ENCODE assay signal across 26 cellular contexts in the genomic region with DNA sequence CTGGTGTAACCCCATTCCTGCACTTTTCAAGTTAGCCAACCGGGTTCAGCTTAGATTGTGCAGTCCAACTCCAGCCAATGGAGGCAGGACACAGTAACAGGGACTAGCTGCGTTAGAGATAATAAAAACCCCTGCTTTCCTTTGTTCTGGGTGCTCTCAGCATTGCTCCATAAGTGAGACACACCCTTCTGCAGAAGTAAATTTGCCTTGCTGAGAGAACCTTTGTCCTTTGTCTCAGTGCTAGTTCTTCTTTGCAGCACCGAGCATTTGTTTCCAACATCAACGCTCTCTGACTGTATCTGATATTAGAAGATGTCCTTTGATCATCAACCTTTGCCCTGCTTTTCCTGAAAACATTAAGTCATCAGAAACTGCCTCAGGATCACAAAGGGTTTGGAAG.
DNase-seq lines count a peak whose midpoint lies in the region; ATAC-seq, FAIRE-seq and TF ChIP-seq lines count a peak whose summit lies in the region.
"Had no signal": no experiment of that assay in that cellular context is flagged by ENCODE, and none has a peak within 500 bp of the region (broad histone marks: within the 10 kb centered on the region; RNA-seq: fewer than 3 reads in every experiment).

No MANE protein-coding gene starts in this region.

- no peak overlapping the region for H3K27ac ChIP-seq in HEK293 (ENCODE audit: extremely low read depth, low read depth, low read length)
- H3K27ac ChIP-seq in H1 (ENCODE audit: low read depth, low read length), result no peak overlapping the region
- H3K27ac ChIP-seq in hepatocyte, result peak overlapping the region; percentile 52
- H3K27ac ChIP-seq: BLaER1 had no signal

- H3K9me3 ChIP-seq in HEK293 (ENCODE audit: control insufficient read depth, insufficient read depth, low read depth, low read length) (no peaks in the 10 kb centered on the region), H1 (ENCODE audit: insufficient read depth in 2 of 2, low read depth in 1 of 2, low read length in 1 of 2) (no peaks in the 10 kb centered on the region), hepatocyte (ENCODE audit: low read depth) (no peaks in the 10 kb centered on the region)
- H3K9me3 ChIP-seq: BE2C had no signal

- POLR2A ChIA-PET in HEK293 (lab: Yijun Ruan, JAX), result no interaction called here
- POLR2A ChIA-PET in H1 (lab: Charles Lee; ENCODE audit: partially characterized antibody), result no interaction called here

- H3K4ac ChIP-seq in H1 (replicated peaks; ENCODE audit: insufficient read length, low read depth, low read length), result no peak overlapping the region

- WGBS in H1 (ENCODE audit: extremely low coverage in 1 of 2, insufficient coverage in 1 of 2, insufficient read length in 1 of 2, insufficient replicate concordance in 2 of 2, low coverage in 1 of 2, low lambda C conversion rate in 2 of 2, missing lambda C conversion rate in 1 of 2), 2 experiments, result 91% methylated on average over 4 of the region's 4 CpGs; no CpG with 5 or more reads in 1 of the 2 experiments
- 51% methylated on average over 4 of the region's 4 CpGs for WGBS in hepatocyte (ENCODE audit: low lambda C conversion rate, missing lambda C conversion rate)

- no peak overlapping the region for H2BK15ac ChIP-seq in H1 (ENCODE audit: low read length)

- H2AK5ac ChIP-seq in H1 (ENCODE audit: low read depth, low read length), result no peak overlapping the region

- H3K9ac ChIP-seq in H1 (replicated peaks in 1 of 4; ENCODE audit: extremely low read depth in 1 of 4, low read depth in 3 of 4, low read length in 3 of 4), result no peak overlapping the region
- H3K9ac ChIP-seq: BLaER1 had no signal

- no peaks in the 10 kb centered on the region for H3K79me2 ChIP-seq in H1 (ENCODE audit: control insufficient read depth in 1 of 2, insufficient read depth in 2 of 2, low read length in 2 of 2)
- no peaks in the 10 kb centered on the region for H3K79me2 ChIP-seq in hepatocyte

- H3K23me2 ChIP-seq in H1 (ENCODE audit: low read depth, low read length), result no peaks in the 10 kb centered on the region

- no peak overlapping the region for H3K18ac ChIP-seq in H1 (ENCODE audit: extremely low read depth, low read length)

- DNase-seq in H1 (ENCODE audit: low read depth in 1 of 2, low spot score in 2 of 2) (no peak), hepatocyte (ENCODE audit: low spot score) (peak; percentile 40), NCI-H1694 (lab: John Stamatoyannopoulos, UW) (no peak), NCI-H128 (lab: John Stamatoyannopoulos, UW; ENCODE audit: unreplicated experiment) (no peak)
- DNase-seq: 8988T; ACHN; BE2C; C1 segment of cervical spinal cord; CD4-positive, alpha-beta memory T cell; CD4-positive, CD25-positive, alpha-beta regulatory T cell; CD8-positive, alpha-beta memory T cell; COR-L47; DMS 273 treated with DMSO at 0.1 percent for 48 hours; DMS153; DMS53; DMS79; DND-41; EL; GDM1 had no signal

- H3K36me3 ChIP-seq in HEK293 (ENCODE audit: control insufficient read depth in 2 of 2, insufficient read depth in 1 of 2, low read length in 2 of 2), result no peaks in the 10 kb centered on the region
- no peaks in the 10 kb centered on the region for H3K36me3 ChIP-seq in H1 (ENCODE audit: control insufficient read depth in 2 of 4, insufficient read depth in 4 of 4, low read length in 3 of 4)
- no peaks in the 10 kb centered on the region for H3K36me3 ChIP-seq in hepatocyte (replicated peaks; ENCODE audit: insufficient read depth, low read depth)
- H3K36me3 ChIP-seq: BE2C, BLaER1 had no signal

- no peak for TF ChIP-seq RAD21 in H1 (IDR thresholded peaks at IDR 0.05 in 1 of 2, conservative IDR thresholded peaks at IDR 0.05 in 1 of 2; ENCODE audit: low read depth in 2 of 2, low read length in 2 of 2)

- H3K4me3 ChIP-seq in HEK293 (ENCODE audit: low read depth, low read length), result no peak overlapping the region
- H3K4me3 ChIP-seq in H1 (ENCODE audit: extremely low read depth in 1 of 4, insufficient read depth in 2 of 4, low read depth in 3 of 4, low read length in 4 of 4), result no peak overlapping the region
- H3K4me3 ChIP-seq in hepatocyte, result no peak overlapping the region
- H3K4me3 ChIP-seq: BLaER1, GM12878 had no signal

- no peak overlapping the region for H3K56ac ChIP-seq in H1 (replicated peaks; ENCODE audit: insufficient read length, low read depth, low read length)

- CTCF ChIA-PET in HEK293 (lab: Yijun Ruan, JAX), result no interaction called here
- CTCF ChIA-PET in H1 (lab: Charles Lee; ENCODE audit: partially characterized antibody), result interaction anchor here (0.7 kb wide), 1 partner anchor 64 kb away, joined by 3 read pairs; no protein-coding TSS in a partner anchor

- H3K4me2 ChIP-seq in H1 (ENCODE audit: insufficient read depth in 1 of 2, low read depth in 2 of 2, low read length in 2 of 2) (no peak overlapping the region), hepatocyte (peak overlapping the region; percentile 39)
- H3K4me2 ChIP-seq: BLaER1 had no signal

- no peak overlapping the region for H2BK12ac ChIP-seq in H1 (ENCODE audit: low read depth, low read length)

- H4K20me1 ChIP-seq in H1 (replicated peaks in 1 of 2; ENCODE audit: control insufficient read depth in 1 of 2, insufficient read depth in 2 of 2, low read length in 2 of 2) (no peaks in the 10 kb centered on the region), hepatocyte (ENCODE audit: insufficient read depth, poor library complexity, severe bottlenecking) (no peaks in the 10 kb centered on the region)
- H4K20me1 ChIP-seq: BLaER1 had no signal

- no peak overlapping the region for H3K23ac ChIP-seq in H1 (ENCODE audit: insufficient read length)

- H2BK20ac ChIP-seq in H1 (ENCODE audit: low read length), result no peak overlapping the region

- TF ChIP-seq EP300 in H1 (IDR thresholded peaks at IDR 0.05; ENCODE audit: borderline replicate concordance in 1 of 2, low read depth in 2 of 2, low read length in 2 of 2), result no peak

- no peak overlapping the region for H2BK5ac ChIP-seq in H1 (ENCODE audit: low read depth, low read length)

- H4K5ac ChIP-seq in H1 (ENCODE audit: insufficient read length, low read depth, low read length), result no peak overlapping the region

- H3K4me1 ChIP-seq in HEK293 (ENCODE audit: control insufficient read depth, insufficient read depth, low read length), result no peaks in the 10 kb centered on the region
- H3K4me1 ChIP-seq in H1 (replicated peaks in 1 of 4; ENCODE audit: control insufficient read depth in 3 of 4, insufficient read depth in 4 of 4, low read length in 3 of 4), result peaks cover 0 to 10% (median under 1%) of the 10 kb centered on the region in 4 experiments; a peak in 2 of 7 replicates
- H3K4me1 ChIP-seq in hepatocyte (ENCODE audit: insufficient read depth), result no peaks in the 10 kb centered on the region
- H3K4me1 ChIP-seq: BE2C had no signal

- TF ChIP-seq POLR2A in H1 (IDR thresholded peaks at IDR 0.05; ENCODE audit: control extremely low read depth in 1 of 2, low read depth in 2 of 2, low read length in 2 of 2), result no peak

- ATAC-seq in GM21381 (IDR thresholded peaks at IDR 0.05; ENCODE audit: unreplicated experiment), result no peak
- ATAC-seq: GM12878 had no signal

- no peak overlapping the region for H4K91ac ChIP-seq in H1 (replicated peaks; ENCODE audit: insufficient read length, low read length)

- no peaks in the 10 kb centered on the region for H3K79me1 ChIP-seq in H1 (ENCODE audit: low read depth, low read length)

- no peaks in the 10 kb centered on the region for H3K27me3 ChIP-seq in H1 (replicated peaks in 1 of 4; ENCODE audit: control insufficient read depth in 3 of 4, extremely low read depth in 1 of 4, insufficient read depth in 3 of 4, low read length in 3 of 4)
- H3K27me3 ChIP-seq in hepatocyte, result no peaks in the 10 kb centered on the region
- H3K27me3 ChIP-seq: BE2C, BLaER1 had no signal

- H3K9me2 ChIP-seq in hepatocyte (replicated peaks; ENCODE audit: insufficient read depth), result no peaks in the 10 kb centered on the region

- H4K8ac ChIP-seq in H1 (ENCODE audit: extremely low read depth, insufficient read depth, low read length), result no peak overlapping the region

- TF ChIP-seq CTCF in HEK293 (tag by site-specific recombination; IDR thresholded peaks at IDR 0.05) (no peak), H1 (IDR thresholded peaks at IDR 0.05; ENCODE audit: control extremely low read depth in 1 of 3, insufficient read depth in 1 of 3, low read depth in 1 of 3, low read length in 3 of 3) (no peak), hepatocyte (IDR thresholded peaks at IDR 0.05; ENCODE audit: poor library complexity) (no peak)

- H2AFZ ChIP-seq in H1 (ENCODE audit: low read length) (peak overlapping the region; percentile 87; the same call in 1 of the 2 replicates), hepatocyte (no peak overlapping the region)

- no peak for FAIRE-seq in H1 (lab: Jason Lieb, UNC)
- FAIRE-seq: A204.1, GM12878, GM12892, GM18507 had no signal

- no peak overlapping the region for H3K14ac ChIP-seq in H1 (ENCODE audit: insufficient read length)

- H2BK120ac ChIP-seq in H1 (replicated peaks; ENCODE audit: low read depth, low read length), result no peak overlapping the region

TF ChIP-seq in HEK293, 187 proteins besides CTCF, POLR2A, EP300 and RAD21 (continues in another document):
- TF ChIP-seq SETDB1 (IDR thresholded peaks at IDR 0.05; ENCODE audit: insufficient read length, low read length) (peak; percentile 92), ZNF426 (tag by site-specific recombination; IDR thresholded peaks at IDR 0.05) (no peak), ZNF302 (tag by site-specific recombination; IDR thresholded peaks at IDR 0.05; ENCODE audit: low read depth) (no peak), ZNF157 (tag by site-specific recombination; IDR thresholded peaks at IDR 0.05) (no peak), ZNF660 (tag by site-specific recombination; IDR thresholded peaks at IDR 0.05) (no peak), KLF16 (tag by site-specific recombination; IDR thresholded peaks at IDR 0.05) (no peak)

TF ChIP-seq in H1, 55 proteins besides CTCF, POLR2A, EP300 and RAD21:
- TF ChIP-seq SRF (IDR thresholded peaks at IDR 0.05; ENCODE audit: low read depth, low read length) (no peak), FOSL1 (IDR thresholded peaks at IDR 0.05; ENCODE audit: insufficient read depth, low read depth, low read length) (no peak)
TF ChIP-seq in H1: peak in this region for 0.
